Comparison of ENCODE assay signal across 8 cellular contexts in the genomic region with DNA sequence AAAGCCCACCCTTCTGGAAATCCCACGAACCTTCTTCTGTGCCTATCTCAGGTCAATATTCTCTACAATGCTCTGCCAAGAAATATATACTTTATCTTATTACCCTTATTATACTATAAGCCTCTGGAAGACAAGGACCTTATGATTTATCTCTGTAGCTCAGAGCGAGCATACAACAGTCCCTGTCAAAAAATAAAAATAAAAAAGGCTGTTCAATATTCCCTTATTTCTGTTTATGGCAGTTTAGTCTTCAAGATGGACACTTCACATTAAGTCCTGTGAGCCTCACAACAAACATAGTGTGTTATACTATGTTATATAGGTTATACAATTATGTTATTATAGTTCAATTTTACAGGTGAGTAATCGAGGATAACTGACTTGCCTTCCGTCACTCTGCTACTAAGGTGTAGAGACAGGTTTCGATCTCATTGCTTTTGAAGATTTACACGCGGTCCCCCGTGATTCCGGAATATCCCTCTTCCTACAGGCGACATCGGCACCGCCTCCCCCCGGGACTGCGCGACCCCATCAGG. TPM values are rescaled to one million over a fixed set of nuclear protein-coding genes. Genes with fewer than 3 reads are reported as not detected.
DNase-seq lines count a peak whose midpoint lies in the region; ATAC-seq and TF ChIP-seq lines count a peak whose summit lies in the region.

No MANE protein-coding gene starts in this region.

- peak; percentile 6 to 10 for ATAC-seq in CD4-positive, CD25-positive, alpha-beta regulatory T cell (ENCODE audit: low read depth in 2 of 2)
- ATAC-seq in HG03025 (IDR thresholded peaks at IDR 0.05; ENCODE audit: low FRiP score, unreplicated experiment) (peak; percentile 21), HG03139 (IDR thresholded peaks at IDR 0.05; ENCODE audit: unreplicated experiment) (no peak), HG03565 (IDR thresholded peaks at IDR 0.05; ENCODE audit: unreplicated experiment) (no peak)

- intact Hi-C loops in MCF 10A (cut with micrococcal nuclease): loop anchor here (5.0 kb wide), 1 partner anchor 207 kb away; no protein-coding TSS in a partner anchor

- H3K27me3 Mint-ChIP-seq in CD4-positive, CD25-positive, alpha-beta regulatory T cell: no peaks in the 10 kb centered on the region
- no peaks in the 10 kb centered on the region for H3K27me3 Mint-ChIP-seq in MCF 10A (ENCODE audit: insufficient read depth, unreplicated experiment)

- H3K4me1 ChIP-seq in CD4-positive, CD25-positive, alpha-beta regulatory T cell (ENCODE audit: control insufficient read depth, insufficient read depth, low read length, poor library complexity, severe bottlenecking): peaks cover 30% of the 10 kb centered on the region
- peaks cover 5% of the 10 kb centered on the region for H3K4me1 ChIP-seq in mucosa of stomach (ENCODE audit: control insufficient read depth, insufficient read depth, low read length)

- H3K27ac ChIP-seq in CD4-positive, CD25-positive, alpha-beta regulatory T cell (ENCODE audit: insufficient read depth, low read length, poor library complexity, severe bottlenecking): peak overlapping the region; percentile 95

- H3K9ac ChIP-seq in mucosa of stomach (ENCODE audit: low read length): peak overlapping the region; percentile 99

- CTCF ChIA-PET in MCF 10A (lab: Yijun Ruan, JAX): interaction anchor here (2.8 kb wide), 1 partner anchor 207 kb away, joined by 8 read pairs; no protein-coding TSS in a partner anchor

- H3K9me3 Mint-ChIP-seq in CD4-positive, CD25-positive, alpha-beta regulatory T cell: peaks cover 0 to 1% (median 0%) of the 10 kb centered on the region in 7 donors
- H3K9me3 Mint-ChIP-seq in MCF 10A (ENCODE audit: unreplicated experiment): no peaks in the 10 kb centered on the region

- no peak for TF ChIP-seq CTCF in MCF 10A (IDR thresholded peaks at IDR 0.05; ENCODE audit: unreplicated experiment)

- POLR2A ChIA-PET in MCF 10A (lab: Yijun Ruan, JAX): interaction anchor here (0.7 to 3.4 kb wide), 10 partner anchors 9 to 208 kb away, joined by 3 to 14 read pairs (median 3); no protein-coding TSS in a partner anchor

- no peak for DNase-seq in CD4-positive, CD25-positive, alpha-beta regulatory T cell
- DNase-seq in MCF 10A (ENCODE audit: unreplicated experiment): no peak
- no peak for DNase-seq in iPS-NIHi7 (ENCODE audit: extremely low spot score)
- no peak for DNase-seq in medulla oblongata (ENCODE audit: extremely low spot score)

- H3K4me3 Mint-ChIP-seq in CD4-positive, CD25-positive, alpha-beta regulatory T cell: peak overlapping the region; percentile 99 to 100 (median 100)
- H3K4me3 Mint-ChIP-seq in MCF 10A (ENCODE audit: unreplicated experiment): peak overlapping the region; percentile 98

- peak overlapping the region; percentile 99 to 100 (median 100) for H3K27ac Mint-ChIP-seq in CD4-positive, CD25-positive, alpha-beta regulatory T cell
- peak overlapping the region; percentile 100 for H3K27ac Mint-ChIP-seq in MCF 10A (ENCODE audit: low read depth, unreplicated experiment)

- no peaks in the 10 kb centered on the region for H3K27me3 ChIP-seq in CD4-positive, CD25-positive, alpha-beta regulatory T cell (ENCODE audit: control insufficient read depth, insufficient read depth, low read length)
- H3K27me3 ChIP-seq in mucosa of stomach (ENCODE audit: control insufficient read depth, insufficient read depth, low read length): no peaks in the 10 kb centered on the region

- BruUV-seq in MCF 10A (replicated peaks; lab: Mats Ljungman, UMichigan): TSS peak; percentile 74

- H3K9me3 ChIP-seq in CD4-positive, CD25-positive, alpha-beta regulatory T cell (ENCODE audit: control insufficient read depth in 2 of 2, low read length in 2 of 2): no peaks in the 10 kb centered on the region
- H3K9me3 ChIP-seq in mucosa of stomach (ENCODE audit: control insufficient read depth, low read length): no peaks in the 10 kb centered on the region

- peaks cover 11% of the 10 kb centered on the region for H3K36me3 Mint-ChIP-seq in CD4-positive, CD25-positive, alpha-beta regulatory T cell
- H3K36me3 Mint-ChIP-seq in MCF 10A (ENCODE audit: insufficient read depth, unreplicated experiment): peaks cover 44% of the 10 kb centered on the region

- peak overlapping the region; percentile 99 for H3K4me3 ChIP-seq in CD4-positive, CD25-positive, alpha-beta regulatory T cell (ENCODE audit: low read depth, low read length)
- peak overlapping the region; percentile 92 for H3K4me3 ChIP-seq in mucosa of stomach (ENCODE audit: low read length)

- peaks cover 16% of the 10 kb centered on the region for H3K36me3 ChIP-seq in CD4-positive, CD25-positive, alpha-beta regulatory T cell (ENCODE audit: control insufficient read depth, insufficient read depth, low read length)
- no peaks in the 10 kb centered on the region for H3K36me3 ChIP-seq in mucosa of stomach (ENCODE audit: control insufficient read depth, insufficient read depth, low read length)

- peaks cover 10 to 46% (median 24%) of the 10 kb centered on the region in 4 donors for H3K4me1 Mint-ChIP-seq in CD4-positive, CD25-positive, alpha-beta regulatory T cell
- H3K4me1 Mint-ChIP-seq in MCF 10A (ENCODE audit: insufficient read depth, unreplicated experiment): peaks cover 4% of the 10 kb centered on the region

RNA-seq across cellular contexts. Expression of gene EAPP, which starts 0.6 kb away (rescaled TPM):
- total RNA-seq in CD4-positive, CD25-positive, alpha-beta regulatory T cell: 86.0 TPM
- polyA plus RNA-seq in CD4-positive, CD25-positive, alpha-beta regulatory T cell: 100 to 1,000 TPM; 122 to 171 (median 141) TPM
- 31.5 and 38.9 TPM in 2 replicates for total RNA-seq in MCF 10A (2022)

Comparison
In these comparisons a context has a peak if more than half of its experiments do, and no peak if none do; other contexts are left out.
1. ATAC-seq: peak in CD4-positive, CD25-positive, alpha-beta regulatory T cell (2 of 2) and HG03025 (single experiment); none in HG03139 (single experiment) and HG03565 (single experiment).